ENCODE assay signal across 24 cellular contexts in genomic region chr9:8647824-8648223, GRCh38.
"Had no signal": no experiment of that assay in that cellular context is flagged by ENCODE, and none has a peak within 500 bp of the region (broad histone marks: within the 10 kb centered on the region; RNA-seq: fewer than 3 reads in every experiment).

No MANE protein-coding gene starts in this region.

- H3K4me3 ChIP-seq: ascending aorta, coronary artery, dorsolateral prefrontal cortex had no signal

- FAIRE-seq: bronchial epithelial cell had no signal

- ATAC-seq: activated CD4-positive, alpha-beta T cell treated with anti-CD3 and anti-CD28 coated beads for 36 hours; esophagus mucosa had no signal

- H3K4me3 Mint-ChIP-seq: activated CD4-positive, alpha-beta memory T cell treated with anti-CD3 and anti-CD28 coated beads, Interleukin-2, amount 10 ng/mL, durations not matched to agents 7 days and 5 days; activated CD4-positive, alpha-beta T cell treated with anti-CD3 and anti-CD28 coated beads for 36 hours; activated CD4-positive, alpha-beta T cell treated with anti-CD3 and anti-CD28 coated beads, Interleukin-2, amount 10 ng/mL, durations not matched to agents 24 days and 14 days; activated naive CD4-positive, alpha-beta T cell treated with anti-CD3 and anti-CD28 coated beads for 36 hours; activated naive CD4-positive, alpha-beta T cell treated with anti-CD3 and anti-CD28 coated beads, Interleukin-2, amount 50 U/mL, for 24 hours; activated naive CD8-positive, alpha-beta T cell treated with anti-CD3 and anti-CD28 coated beads for 36 hours; activated T-helper 1 cell treated with anti-CD3 and anti-CD28 coated beads, Interleukin-12 subunit alpha, Interleukin-12 subunit beta, Interleukin-2, Interleukin-4 antibody, amounts not matched to agents 30 ng/mL and 10 ng/mL and 1 ng/mL, durations not matched to agents 14 hours and 24 hours and 36 hours; central memory CD8-positive, alpha-beta T cell; dendritic cell treated with granulocyte-macrophage colony-stimulating factor and Interleukin-4, amounts not matched to agents 40 ng/mL and 50 ng/mL, for 4 days; endodermal cell had no signal

- H3K9me3 ChIP-seq: ascending aorta had no signal

- H3K9me3 Mint-ChIP-seq: activated CD4-positive, alpha-beta memory T cell treated with anti-CD3 and anti-CD28 coated beads, Interleukin-2, amount 10 ng/mL, durations not matched to agents 7 days and 5 days; activated CD4-positive, alpha-beta T cell treated with anti-CD3 and anti-CD28 coated beads, Interleukin-2, amount 10 ng/mL, durations not matched to agents 24 days and 14 days; activated naive CD4-positive, alpha-beta T cell treated with anti-CD3 and anti-CD28 coated beads for 36 hours; activated naive CD4-positive, alpha-beta T cell treated with anti-CD3 and anti-CD28 coated beads, Interleukin-2, amount 50 U/mL, for 24 hours; activated naive CD8-positive, alpha-beta T cell treated with anti-CD3 and anti-CD28 coated beads for 36 hours; activated T-helper 1 cell treated with anti-CD3 and anti-CD28 coated beads, Interleukin-12 subunit alpha, Interleukin-12 subunit beta, Interleukin-2, Interleukin-4 antibody, amounts not matched to agents 30 ng/mL and 10 ng/mL and 1 ng/mL, durations not matched to agents 14 hours and 24 hours and 36 hours; activated T-helper 2 cell treated with anti-CD3 and anti-CD28 coated beads, Interferon-gamma antibody, Interleukin-2, Interleukin-4, amounts not matched to agents 10 μg/mL and 5 μg/mL and 100 μg/mL, durations not matched to agents 14 hours and 24 hours and 36 hours; central memory CD8-positive, alpha-beta T cell; dendritic cell treated with granulocyte-macrophage colony-stimulating factor and Interleukin-4, amounts not matched to agents 40 ng/mL and 50 ng/mL, for 4 days; endodermal cell had no signal

- H3K27ac ChIP-seq: ascending aorta, brain microvascular endothelial cell, coronary artery had no signal

- H3K4me1 Mint-ChIP-seq: activated CD4-positive, alpha-beta memory T cell treated with anti-CD3 and anti-CD28 coated beads, Interleukin-2, amount 10 ng/mL, durations not matched to agents 7 days and 5 days; activated CD4-positive, alpha-beta T cell treated with anti-CD3 and anti-CD28 coated beads for 36 hours; activated CD4-positive, alpha-beta T cell treated with anti-CD3 and anti-CD28 coated beads, Interleukin-2, amount 10 ng/mL, durations not matched to agents 24 days and 14 days; activated naive CD4-positive, alpha-beta T cell treated with anti-CD3 and anti-CD28 coated beads, Interleukin-2, amount 50 U/mL, for 24 hours; activated naive CD8-positive, alpha-beta T cell treated with anti-CD3 and anti-CD28 coated beads for 36 hours; central memory CD8-positive, alpha-beta T cell had no signal

- H3K36me3 ChIP-seq: ascending aorta, brain microvascular endothelial cell had no signal

- DNase-seq: activated CD4-positive, alpha-beta memory T cell treated with anti-CD3 and anti-CD28 coated beads, Interleukin-2, amount 10 ng/mL, durations not matched to agents 7 days and 5 days; activated CD4-positive, alpha-beta T cell treated with anti-CD3 and anti-CD28 coated beads for 36 hours; activated CD4-positive, alpha-beta T cell treated with anti-CD3 and anti-CD28 coated beads, Interleukin-2, amount 10 ng/mL, durations not matched to agents 24 days and 14 days; activated CD4-positive, CD25-positive, alpha-beta regulatory T cell; activated CD4-positive, CD25-positive, alpha-beta regulatory T cell treated with anti-CD3 and anti-CD28 coated beads, Interleukin-2, amount 50 U/mL, for 72 hours; activated CD8-positive, alpha-beta memory T cell treated with anti-CD3 and anti-CD28 coated beads for 24 hours; activated effector memory CD4-positive, alpha-beta T cell treated with anti-CD3 and anti-CD28 coated beads, Interleukin-2, amount 50 U/mL, for 16 hours; activated naive CD4-positive, alpha-beta T cell treated with anti-CD3 and anti-CD28 coated beads for 36 hours; activated naive CD8-positive, alpha-beta T cell treated with anti-CD3 and anti-CD28 coated beads for 36 hours; activated T-cell treated with anti-CD3 and anti-CD28 coated beads, Interleukin-2, amount 50 U/mL, for 48 hours; brain microvascular endothelial cell; dorsolateral prefrontal cortex; effector memory CD4-positive, alpha-beta T cell; endodermal cell; T-helper 2 cell had no signal

- H3K36me3 Mint-ChIP-seq: activated naive CD4-positive, alpha-beta T cell treated with anti-CD3 and anti-CD28 coated beads, Interleukin-2, amount 50 U/mL, for 24 hours; activated naive CD8-positive, alpha-beta T cell treated with anti-CD3 and anti-CD28 coated beads for 36 hours had no signal

- H3K27me3 Mint-ChIP-seq: activated CD4-positive, alpha-beta memory T cell treated with anti-CD3 and anti-CD28 coated beads, Interleukin-2, amount 10 ng/mL, durations not matched to agents 7 days and 5 days; activated CD4-positive, alpha-beta T cell treated with anti-CD3 and anti-CD28 coated beads, Interleukin-2, amount 10 ng/mL, durations not matched to agents 24 days and 14 days; activated naive CD4-positive, alpha-beta T cell treated with anti-CD3 and anti-CD28 coated beads, Interleukin-2, amount 50 U/mL, for 24 hours; activated naive CD8-positive, alpha-beta T cell treated with anti-CD3 and anti-CD28 coated beads for 36 hours; central memory CD8-positive, alpha-beta T cell had no signal

- H3K27ac Mint-ChIP-seq: activated CD4-positive, alpha-beta memory T cell treated with anti-CD3 and anti-CD28 coated beads, Interleukin-2, amount 10 ng/mL, durations not matched to agents 7 days and 5 days; activated CD4-positive, alpha-beta T cell treated with anti-CD3 and anti-CD28 coated beads for 36 hours; activated CD4-positive, alpha-beta T cell treated with anti-CD3 and anti-CD28 coated beads, Interleukin-2, amount 10 ng/mL, durations not matched to agents 24 days and 14 days; activated naive CD4-positive, alpha-beta T cell treated with anti-CD3 and anti-CD28 coated beads for 36 hours; activated naive CD4-positive, alpha-beta T cell treated with anti-CD3 and anti-CD28 coated beads, Interleukin-2, amount 50 U/mL, for 24 hours; activated naive CD8-positive, alpha-beta T cell treated with anti-CD3 and anti-CD28 coated beads for 36 hours; activated T-helper 1 cell treated with anti-CD3 and anti-CD28 coated beads, Interleukin-12 subunit alpha, Interleukin-12 subunit beta, Interleukin-2, Interleukin-4 antibody, amounts not matched to agents 30 ng/mL and 10 ng/mL and 1 ng/mL, durations not matched to agents 14 hours and 24 hours and 36 hours; activated T-helper 2 cell treated with anti-CD3 and anti-CD28 coated beads, Interferon-gamma antibody, Interleukin-2, Interleukin-4, amounts not matched to agents 10 μg/mL and 5 μg/mL and 100 μg/mL, durations not matched to agents 14 hours and 24 hours and 36 hours; dendritic cell treated with granulocyte-macrophage colony-stimulating factor and Interleukin-4, amounts not matched to agents 40 ng/mL and 50 ng/mL, for 4 days; endodermal cell had no signal

- H3K27me3 ChIP-seq: ascending aorta, brain microvascular endothelial cell, dorsolateral prefrontal cortex had no signal
